ENCODE assay signal across 16 cellular contexts in the genomic region with DNA sequence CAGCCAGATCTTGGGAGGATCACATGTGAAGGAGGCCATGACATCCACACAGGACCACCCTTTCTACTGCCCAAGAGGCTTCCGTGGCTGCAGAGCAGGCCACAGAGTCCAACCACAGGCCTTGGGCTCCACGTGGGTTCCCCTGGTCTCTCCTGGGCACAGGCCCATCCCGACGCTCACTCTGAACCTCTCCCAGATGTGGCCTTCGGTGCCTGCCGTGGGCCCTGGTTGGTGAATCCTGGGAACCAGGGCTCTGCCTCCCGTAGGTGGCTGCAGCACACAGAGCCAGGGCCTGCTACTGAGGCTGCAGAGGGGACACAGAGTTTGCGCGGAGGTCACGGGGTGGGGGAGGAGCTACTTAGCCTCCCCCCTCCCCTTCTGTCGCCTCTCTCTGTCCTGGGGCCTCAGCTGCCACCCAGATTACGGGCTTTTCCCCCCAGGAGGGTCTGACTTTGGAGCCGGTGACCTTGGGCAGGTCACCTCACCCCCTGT. TPM values are rescaled to one million over a fixed set of nuclear protein-coding genes. Genes with fewer than 3 reads are reported as not detected.
DNase-seq lines count a peak whose midpoint lies in the region; ATAC-seq, FAIRE-seq and TF ChIP-seq lines count a peak whose summit lies in the region.
"Had no signal": no experiment of that assay in that cellular context is flagged by ENCODE, and none has a peak within 500 bp of the region (broad histone marks: within the 10 kb centered on the region; RNA-seq: fewer than 3 reads in every experiment).

No MANE protein-coding gene starts in this region.

- no peak overlapping the region for H4K91ac ChIP-seq in H1 (replicated peaks; ENCODE audit: insufficient read length, low read length)

- H3K27ac Mint-ChIP-seq in mesothelial cell of epicardium: no peak overlapping the region
- H3K27ac Mint-ChIP-seq: CD4-positive, CD25-positive, alpha-beta regulatory T cell had no signal

- H3K56ac ChIP-seq in H1 (replicated peaks; ENCODE audit: insufficient read length, low read depth, low read length): no peak overlapping the region

- H3K9ac ChIP-seq in HepG2 (ENCODE audit: insufficient read depth, low read depth, low read length): peak overlapping the region; percentile 60
- no peak overlapping the region; a peak in 1 of 7 replicates for H3K9ac ChIP-seq in H1 (replicated peaks in 1 of 4; ENCODE audit: extremely low read depth in 1 of 4, low read depth in 3 of 4, low read length in 3 of 4)

- no peaks in the 10 kb centered on the region for H3K79me2 ChIP-seq in HepG2 (ENCODE audit: insufficient read depth, low read length)
- no peaks in the 10 kb centered on the region for H3K79me2 ChIP-seq in H1 (ENCODE audit: control insufficient read depth in 1 of 2, insufficient read depth in 2 of 2, low read length in 2 of 2)

- H3K4me2 ChIP-seq in HepG2 (ENCODE audit: low read depth, low read length): peak overlapping the region; percentile 55
- no peak overlapping the region for H3K4me2 ChIP-seq in H1 (ENCODE audit: insufficient read depth in 1 of 2, low read depth in 2 of 2, low read length in 2 of 2)

- peak overlapping the region in 1 of 3 experiments; percentile 40; a peak in 2 of 6 replicates for H3K4me3 ChIP-seq in HepG2 (replicated peaks in 1 of 3; ENCODE audit: insufficient read depth in 1 of 3, low read depth in 2 of 3, low read length in 3 of 3)
- H3K4me3 ChIP-seq in right lobe of liver: no peak overlapping the region
- H3K4me3 ChIP-seq in H1 (ENCODE audit: extremely low read depth in 1 of 4, insufficient read depth in 2 of 4, low read depth in 3 of 4, low read length in 4 of 4): no peak overlapping the region
- no peak overlapping the region for H3K4me3 ChIP-seq in pancreas
- H3K4me3 ChIP-seq: BLaER1 treated with 17β-estradiol and CSF1 and Interleukin-3, amounts not matched to agents 10 nM and 100 nM had no signal

- H3K27me3 ChIP-seq in HepG2 (ENCODE audit: control insufficient read depth in 1 of 2, insufficient read depth in 2 of 2, low read length in 2 of 2): no peaks in the 10 kb centered on the region
- H3K27me3 ChIP-seq in right lobe of liver: no peaks in the 10 kb centered on the region
- no peaks in the 10 kb centered on the region for H3K27me3 ChIP-seq in H1 (replicated peaks in 1 of 4; ENCODE audit: control insufficient read depth in 3 of 4, extremely low read depth in 1 of 4, insufficient read depth in 3 of 4, low read length in 3 of 4)
- H3K27me3 ChIP-seq in pancreas: no peaks in the 10 kb centered on the region
- H3K27me3 ChIP-seq: BLaER1 treated with 17β-estradiol and CSF1 and Interleukin-3, amounts not matched to agents 10 nM and 100 nM had no signal

- no peak overlapping the region for H3K18ac ChIP-seq in H1 (ENCODE audit: extremely low read depth, low read length)

- in situ Hi-C loops in HepG2 (cut with HindIII; ENCODE audit: extremely low pct_ligation_motif_present, low pct_unique_long_range_greater_than_20kb): loop anchor here (10.0 kb wide), 1 partner anchor 54 kb away; the partner anchor contains the start of gene ZFPM1

- H2BK5ac ChIP-seq in H1 (ENCODE audit: low read depth, low read length): no peak overlapping the region

- H2BK20ac ChIP-seq in H1 (ENCODE audit: low read length): no peak overlapping the region

- no peak overlapping the region for H3K4ac ChIP-seq in H1 (replicated peaks; ENCODE audit: insufficient read length, low read depth, low read length)

- no peak overlapping the region for H2BK15ac ChIP-seq in H1 (ENCODE audit: low read length)

- TF ChIP-seq EP300 in HepG2 (IDR thresholded peaks at IDR 0.05; ENCODE audit: low read depth in 2 of 2, low read length in 2 of 2) (no peak), HepG2 (CRISPR knock-in tag; IDR thresholded peaks at IDR 0.05; ENCODE audit: borderline replicate concordance) (no peak), H1 (IDR thresholded peaks at IDR 0.05; ENCODE audit: borderline replicate concordance in 1 of 2, low read depth in 2 of 2, low read length in 2 of 2) (no peak)

- peak; percentile 41 for DNase-seq in HepG2 (ENCODE audit: low spot score)
- DNase-seq in right lobe of liver: no peak
- no peak for DNase-seq in H1 (ENCODE audit: low read depth in 1 of 2, low spot score in 2 of 2)
- DNase-seq in pancreas: peak in 3 of 6 donors; percentile 44 to 62 (median 52)
- DNase-seq in T1000 (lab: John Stamatoyannopoulos, UW): no peak
- no peak for DNase-seq in A172 (ENCODE audit: low spot score)
- no peak for DNase-seq in mesothelial cell of epicardium (ENCODE audit: low spot score in 2 of 2, unreplicated experiment in 2 of 2)
- DNase-seq: ACHN; CD4-positive, CD25-positive, alpha-beta regulatory T cell; DMS53; GF-D8 had no signal

- H3K27me3 Mint-ChIP-seq in mesothelial cell of epicardium (ENCODE audit: low read depth): no peaks in the 10 kb centered on the region
- H3K27me3 Mint-ChIP-seq: CD4-positive, CD25-positive, alpha-beta regulatory T cell had no signal

- TSS peak; percentile 49 for BruUV-seq in HepG2 (replicated peaks; lab: Mats Ljungman, UMichigan)

- no peaks in the 10 kb centered on the region for H4K20me1 ChIP-seq in HepG2 (ENCODE audit: insufficient read depth, low read length)
- H4K20me1 ChIP-seq in H1 (replicated peaks in 1 of 2; ENCODE audit: control insufficient read depth in 1 of 2, insufficient read depth in 2 of 2, low read length in 2 of 2): peaks cover 0 to 3% of the 10 kb centered on the region in 2 experiments

- no peaks in the 10 kb centered on the region for H3K36me3 Mint-ChIP-seq in mesothelial cell of epicardium
- H3K36me3 Mint-ChIP-seq: CD4-positive, CD25-positive, alpha-beta regulatory T cell had no signal

- CTCF ChIA-PET in HepG2 (lab: Yijun Ruan, JAX; ENCODE audit: low intra/inter-chr PET ratio, low total read pairs): interaction anchor here (0.6 kb wide), 1 partner anchor 19 kb away, joined by 3 read pairs; no protein-coding TSS in a partner anchor
- CTCF ChIA-PET in H1 (lab: Charles Lee; ENCODE audit: partially characterized antibody): interaction anchor here (0.5 to 1.1 kb wide), 3 partner anchors 58 to 496 kb away, joined by 3 to 5 read pairs (median 4); no protein-coding TSS in a partner anchor

- H2BK12ac ChIP-seq in H1 (ENCODE audit: low read depth, low read length): no peak overlapping the region

- H3K27ac ChIP-seq in HepG2 (ENCODE audit: extremely low read length, insufficient read depth, low read length) (peak overlapping the region; percentile 76), right lobe of liver (no peak overlapping the region), H1 (ENCODE audit: low read depth, low read length) (0 out of 2 replicates have a peak overlapping the region, but pooled peaks have one; percentile 24), pancreas (peak overlapping the region; percentile 68 to 95 (median 81))
- H3K27ac ChIP-seq: HL-60 had no signal

- H3K23me2 ChIP-seq in H1 (ENCODE audit: low read depth, low read length): no peaks in the 10 kb centered on the region

- no peak overlapping the region for H4K5ac ChIP-seq in H1 (ENCODE audit: insufficient read length, low read depth, low read length)

- H3K9me3 ChIP-seq in HepG2 (ENCODE audit: low read length) (no peaks in the 10 kb centered on the region), right lobe of liver (no peaks in the 10 kb centered on the region), H1 (ENCODE audit: insufficient read depth in 2 of 2, low read depth in 1 of 2, low read length in 1 of 2) (no peaks in the 10 kb centered on the region), pancreas (no peaks in the 10 kb centered on the region)
- H3K9me3 ChIP-seq: BLaER1 treated with 17β-estradiol and CSF1 and Interleukin-3, amounts not matched to agents 10 nM and 100 nM had no signal

- no peak overlapping the region for H2BK120ac ChIP-seq in H1 (replicated peaks; ENCODE audit: low read depth, low read length)

- POLR2A ChIA-PET in HepG2 (lab: Yijun Ruan, JAX) (interaction anchor here (1.3 to 8.4 kb wide), 7 partner anchors 17 to 1120 kb away, joined by 3 to 370 read pairs (median 7); partner anchors contain the start of genes ZC3H18 and ZFPM1), H1 (lab: Charles Lee; ENCODE audit: partially characterized antibody) (no interaction called here)

- H3K36me3 ChIP-seq in HepG2 (replicated peaks in 1 of 2; ENCODE audit: control insufficient read depth in 1 of 2, insufficient read depth in 2 of 2, low read length in 2 of 2) (peaks cover 5 to 8% of the 10 kb centered on the region in 2 experiments; a peak in 2 of 5 replicates), right lobe of liver (no peaks in the 10 kb centered on the region), H1 (ENCODE audit: control insufficient read depth in 2 of 4, insufficient read depth in 4 of 4, low read length in 3 of 4) (no peaks in the 10 kb centered on the region), pancreas (no peaks in the 10 kb centered on the region)

- H3K14ac ChIP-seq in H1 (ENCODE audit: insufficient read length): no peak overlapping the region

- intact Hi-C loops in HepG2 (cut with micrococcal nuclease; ENCODE audit: unreplicated experiment): loop anchor here (5.0 kb wide), 1 partner anchor 51 kb away; no protein-coding TSS in a partner anchor
- intact Hi-C loops in right lobe of liver (cut with DNase I): no loop called here
- intact Hi-C loops in pancreas (cut with DNase I): no loop called here

- TF ChIP-seq RAD21 in HepG2 (CRISPR knock-in tag; IDR thresholded peaks at IDR 0.05): no peak
- TF ChIP-seq RAD21 in H1 (IDR thresholded peaks at IDR 0.05 in 1 of 2, conservative IDR thresholded peaks at IDR 0.05 in 1 of 2; ENCODE audit: low read depth in 2 of 2, low read length in 2 of 2): no peak

- H2AK5ac ChIP-seq in H1 (ENCODE audit: low read depth, low read length): no peak overlapping the region

- no peak overlapping the region for H3K4me3 Mint-ChIP-seq in mesothelial cell of epicardium
- H3K4me3 Mint-ChIP-seq: CD4-positive, CD25-positive, alpha-beta regulatory T cell had no signal

- peaks cover 69% of the 10 kb centered on the region for H3K4me1 ChIP-seq in HepG2 (ENCODE audit: insufficient read depth, low read length)
- H3K4me1 ChIP-seq in right lobe of liver: peaks cover 0 to 23% (median 17%) of the 10 kb centered on the region in 4 donors
- no peaks in the 10 kb centered on the region for H3K4me1 ChIP-seq in H1 (replicated peaks in 1 of 4; ENCODE audit: control insufficient read depth in 3 of 4, insufficient read depth in 4 of 4, low read length in 3 of 4)
- H3K4me1 ChIP-seq in pancreas: peaks cover 38 to 48% (median 40%) of the 10 kb centered on the region in 3 donors

- H2AFZ ChIP-seq in HepG2 (ENCODE audit: low read length) (no peak overlapping the region), H1 (ENCODE audit: low read length) (no peak overlapping the region)

- no peaks in the 10 kb centered on the region for H3K9me3 Mint-ChIP-seq in mesothelial cell of epicardium
- H3K9me3 Mint-ChIP-seq: CD4-positive, CD25-positive, alpha-beta regulatory T cell had no signal

- no peak overlapping the region; the same call in 1 of the 2 replicates for H4K8ac ChIP-seq in H1 (ENCODE audit: extremely low read depth, insufficient read depth, low read length)

- no peaks in the 10 kb centered on the region for H3K79me1 ChIP-seq in H1 (ENCODE audit: low read depth, low read length)

- 67% methylated on average over 13 of the region's 13 CpGs for WGBS in HepG2 (ENCODE audit: low lambda C conversion rate)
- no CpG with 5 or more reads among the region's 13 CpGs for WGBS in right lobe of liver (ENCODE audit: insufficient coverage, low coverage, low lambda C conversion rate, missing lambda C conversion rate)
- WGBS in H1 (ENCODE audit: extremely low coverage in 1 of 2, insufficient coverage in 1 of 2, insufficient read length in 1 of 2, insufficient replicate concordance in 2 of 2, low coverage in 1 of 2, low lambda C conversion rate in 2 of 2, missing lambda C conversion rate in 1 of 2), 2 experiments: 92% methylated on average over 12 of the region's 13 CpGs; no CpG with 5 or more reads in 1 of the 2 experiments
- 34 to 47% methylated on average over 13 of the region's 13 CpGs for WGBS in pancreas, 2 donors

- peak; percentile 15; the same call in 1 of the 2 replicates for TF ChIP-seq CTCF in HepG2 (CRISPR knock-in tag; IDR thresholded peaks at IDR 0.05)
- TF ChIP-seq CTCF in right lobe of liver (IDR thresholded peaks at IDR 0.05): no peak
- TF ChIP-seq CTCF in H1 (IDR thresholded peaks at IDR 0.05; ENCODE audit: control extremely low read depth in 1 of 3, insufficient read depth in 1 of 3, low read depth in 1 of 3, low read length in 3 of 3): no peak
- TF ChIP-seq CTCF in pancreas (IDR thresholded peaks at IDR 0.05): no peak
- TF ChIP-seq CTCF in mesothelial cell of epicardium (IDR thresholded peaks at IDR 0.05; ENCODE audit: unreplicated experiment): no peak

- ATAC-seq in HepG2: peak; percentile 4
- ATAC-seq in right lobe of liver: no peak
- peak in 3 of 4 donors; percentile 1 to 13 (median 2) for ATAC-seq in pancreas
- ATAC-seq in GM18870 (IDR thresholded peaks at IDR 0.05; ENCODE audit: unreplicated experiment): no peak
- ATAC-seq: HCT116 had no signal

- FAIRE-seq in HepG2 (lab: Jason Lieb, UNC) (no peak), H1 (lab: Jason Lieb, UNC) (no peak), pancreas (lab: Jason Lieb, UNC) (no peak)
- FAIRE-seq: H54 had no signal

- H3K23ac ChIP-seq in H1 (ENCODE audit: insufficient read length): no peak overlapping the region

- TF ChIP-seq POLR2A in HepG2 (IDR thresholded peaks at IDR 0.05; ENCODE audit: insufficient read depth in 1 of 2, low read depth in 2 of 2, low read length in 2 of 2) (no peak), right lobe of liver (IDR thresholded peaks at IDR 0.05) (no peak), H1 (IDR thresholded peaks at IDR 0.05; ENCODE audit: control extremely low read depth in 1 of 2, low read depth in 2 of 2, low read length in 2 of 2) (no peak)

- peaks cover 27% of the 10 kb centered on the region for H3K4me1 Mint-ChIP-seq in mesothelial cell of epicardium

RNA-seq across cellular contexts. Expression of gene ZFPM1, which starts 55.3 kb away (rescaled TPM):
- 3.4 and 3.8 TPM in 2 replicates for total RNA-seq in HepG2 (2016; rRNA removed; fragmentation: Illumina TruSeq; extraction: Trizol)
- 0.81 and 2.1 TPM in 2 replicates for total RNA-seq in HepG2 (2016; cell fraction: cytosol; rRNA removed; fragmentation: Illumina TruSeq; extraction: Trizol; ENCODE audit: low read depth)
- total RNA-seq in HepG2 (2016; cell fraction: insoluble cytoplasmic fraction; rRNA removed; fragmentation: Illumina TruSeq; extraction: Trizol): 3.4 and 3.9 TPM in 2 replicates
- total RNA-seq in HepG2 (2016; cell fraction: membrane; rRNA removed; fragmentation: Illumina TruSeq; extraction: Trizol): 3.4 and 4.3 TPM in 2 replicates
- total RNA-seq in HepG2 (2016; cell fraction: nucleus; rRNA removed; fragmentation: Illumina TruSeq; extraction: Trizol): 3.4 and 6.6 TPM in 2 replicates
- 1.3 and 1.7 TPM in 2 replicates for polyA plus RNA-seq in HepG2 (2011; rRNA removed)
- 0.79 and 1.3 TPM in 2 replicates for polyA plus RNA-seq in HepG2 (2011; cell fraction: cytosol; rRNA removed)
- polyA plus RNA-seq in HepG2 (2011; cell fraction: nucleus; rRNA removed): 7.1 and 7.6 TPM in 2 replicates
- 7.2 and 7.6 TPM in 2 replicates for polyA plus RNA-seq in HepG2 (2012)
- 1.2 TPM in 2 replicates for polyA plus RNA-seq in HepG2 (2016; cell fraction: cytosol; fragmentation: Illumina TruSeq; extraction: Trizol; ENCODE audit: low read depth)
- polyA plus RNA-seq in HepG2 (2016; cell fraction: insoluble cytoplasmic fraction; fragmentation: Illumina TruSeq; extraction: Trizol; ENCODE audit: low read depth): 3.7 and 8.7 TPM in 2 replicates
- 2.7 and 4.8 TPM in 2 replicates for polyA plus RNA-seq in HepG2 (2016; cell fraction: membrane; fragmentation: Illumina TruSeq; extraction: Trizol; ENCODE audit: low read depth)
- polyA plus RNA-seq in HepG2 (2016; cell fraction: nucleus; fragmentation: Illumina TruSeq; extraction: Trizol; ENCODE audit: insufficient read depth, low read depth): 14.0 and 14.3 TPM in 2 replicates
- polyA minus RNA-seq in HepG2 (2011; rRNA and poly(A)+ RNA removed; ENCODE audit: low replicate concordance): 0.98 and 4.2 TPM in 2 replicates
- polyA minus RNA-seq in HepG2 (2011; cell fraction: cytosol; rRNA and poly(A)+ RNA removed): 2.7 and 6.6 TPM in 2 replicates
- polyA minus RNA-seq in HepG2 (2011; cell fraction: nucleus; rRNA and poly(A)+ RNA removed): 5.0 and 7.5 TPM in 2 replicates
- total RNA-seq in right lobe of liver: 10 to 100 TPM in 2 of 6 experiments, 1 to 10 TPM in 4; 3.8 to 15.5 (median 8.3) TPM
- 3.4 and 4.8 TPM in 2 replicates for total RNA-seq in H1 (2021; fragmentation: NEBNext Ultra II Directional; extraction: Animal tissue kit (Norgen Biotek cat#: 25700))
- polyA plus RNA-seq in H1 (2011; rRNA removed): 0.74 and 1.4 TPM in 2 replicates
- 1.1 TPM for polyA plus RNA-seq in H1 (2011; cell fraction: cytosol; rRNA removed)
- 3.6 TPM for polyA plus RNA-seq in H1 (2011; cell fraction: nucleus; rRNA removed)
- polyA plus RNA-seq in H1 (2012, experiment 1 of 2): 1.5 to 3.3 TPM (median 1.9 TPM) in 4 replicates
- 1.00 TPM for polyA plus RNA-seq in H1 (2012, experiment 2 of 2)
- polyA plus RNA-seq in H1 (2013, experiment 1 of 2): 3.1 TPM
- 2.9 TPM for polyA plus RNA-seq in H1 (2013, experiment 2 of 2)
- 0.29 and 0.57 TPM in 2 replicates for polyA minus RNA-seq in H1 (2011; rRNA and poly(A)+ RNA removed)
- polyA minus RNA-seq in H1 (2011; cell fraction: cytosol; rRNA and poly(A)+ RNA removed): 2.8 TPM
- 3.3 TPM for polyA minus RNA-seq in H1 (2011; cell fraction: nucleus; rRNA and poly(A)+ RNA removed)
- 10 to 100 TPM; 14.2 to 20.4 (median 19.3) TPM for total RNA-seq in pancreas
- polyA plus RNA-seq in pancreas: 10 to 100 TPM in 1 of 2 donors, 1 to 10 TPM in 1; 3.6 to 22.5 TPM
- 0.95 and 1.4 TPM in 2 replicates for total RNA-seq in A172 (2014; rRNA removed; shearing (Covaris generic))
- total RNA-seq in mesothelial cell of epicardium: 51.1 to 56.2 TPM (median 52.6 TPM) in 3 replicates

Comparison
In these comparisons a context has a peak if more than half of its experiments do, and no peak if none do; other contexts are left out.
1. ATAC-seq: peak in HepG2 (single experiment) and pancreas (3 of 4); none in right lobe of liver (0 of 4) and GM18870 (single experiment).
2. H3K27ac ChIP-seq: peak in HepG2 (single experiment), H1 (single experiment) and pancreas (4 of 4); none in right lobe of liver (0 of 3).
3. Of the 41 proteins assayed by ChIP-seq in both HepG2 and H1: peak only in HepG2: CTCF, RXRA and SP4; only in H1: none; in both: none; in neither: 38.